In the genomic region with DNA sequence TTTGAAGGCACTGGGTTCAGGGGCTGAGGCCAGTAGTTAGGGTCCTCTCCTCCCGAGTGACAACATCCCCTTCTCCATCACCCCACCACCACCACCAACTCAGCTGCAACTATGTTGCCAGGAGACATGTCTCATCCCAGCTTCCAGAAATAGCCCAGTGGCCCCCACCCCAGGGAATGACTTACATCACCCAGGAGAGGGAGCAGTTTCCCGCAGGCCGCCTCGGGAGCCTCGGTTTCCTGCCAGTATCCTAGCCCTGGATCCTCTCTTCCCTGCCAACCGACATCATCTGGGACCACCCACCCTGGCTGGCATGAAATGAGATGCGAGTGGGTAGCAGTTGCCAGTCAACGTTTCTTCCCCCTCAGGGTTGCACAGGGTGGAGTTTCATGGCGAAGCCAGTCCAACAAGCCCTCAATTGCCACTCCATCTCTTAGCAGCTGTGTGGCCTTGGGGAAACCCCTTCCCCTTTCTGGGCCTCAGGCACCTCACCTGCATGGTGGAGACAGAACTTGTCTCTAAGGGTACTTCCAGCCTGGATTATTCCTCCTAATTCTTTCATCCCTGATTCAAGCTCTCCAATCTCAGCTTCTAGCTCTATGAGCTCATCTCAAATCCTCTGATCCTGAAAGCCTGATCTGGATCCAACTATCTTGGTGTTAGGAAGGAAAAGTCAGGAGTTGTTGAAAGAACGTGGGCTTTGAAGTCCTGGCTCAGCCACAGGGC, we compare ENCODE assay signal across 1 cellular context.
A peak's percentile ranks its signal among the peaks of the same experiment; 100 is the strongest.
TF ChIP-seq lines count a peak whose summit lies in the region.

No MANE protein-coding gene starts in this region.

TF ChIP-seq in HepG2, 621 proteins besides CTCF, POLR2A, EP300 and RAD21 (continued from another document and continues in another):
- TF ChIP-seq TARDBP (CRISPR knock-in tag; IDR thresholded peaks at IDR 0.05), result 0 out of 2 replicates have a peak, but pooled peaks have one; percentile 45
- TF ChIP-seq STAG1 (CRISPR knock-in tag; IDR thresholded peaks at IDR 0.05), result peak; percentile 74
- no peak for TF ChIP-seq EZH2 (conservative IDR thresholded peaks at IDR 0.05; ENCODE audit: low read depth, low read length)
- TF ChIP-seq ATF1 (CRISPR knock-in tag; IDR thresholded peaks at IDR 0.05), result no peak
- no peak for TF ChIP-seq HES4 (CRISPR knock-in tag; IDR thresholded peaks at IDR 0.05; ENCODE audit: borderline replicate concordance)
- no peak for TF ChIP-seq NFRKB (IDR thresholded peaks at IDR 0.05)
- no peak for TF ChIP-seq ZFP41 (CRISPR knock-in tag; IDR thresholded peaks at IDR 0.05; ENCODE audit: borderline replicate concordance)
- peak; percentile 9; the same call in 1 of the 2 replicates for TF ChIP-seq SALL2 (CRISPR knock-in tag; IDR thresholded peaks at IDR 0.05)
- TF ChIP-seq, protein P1, sequence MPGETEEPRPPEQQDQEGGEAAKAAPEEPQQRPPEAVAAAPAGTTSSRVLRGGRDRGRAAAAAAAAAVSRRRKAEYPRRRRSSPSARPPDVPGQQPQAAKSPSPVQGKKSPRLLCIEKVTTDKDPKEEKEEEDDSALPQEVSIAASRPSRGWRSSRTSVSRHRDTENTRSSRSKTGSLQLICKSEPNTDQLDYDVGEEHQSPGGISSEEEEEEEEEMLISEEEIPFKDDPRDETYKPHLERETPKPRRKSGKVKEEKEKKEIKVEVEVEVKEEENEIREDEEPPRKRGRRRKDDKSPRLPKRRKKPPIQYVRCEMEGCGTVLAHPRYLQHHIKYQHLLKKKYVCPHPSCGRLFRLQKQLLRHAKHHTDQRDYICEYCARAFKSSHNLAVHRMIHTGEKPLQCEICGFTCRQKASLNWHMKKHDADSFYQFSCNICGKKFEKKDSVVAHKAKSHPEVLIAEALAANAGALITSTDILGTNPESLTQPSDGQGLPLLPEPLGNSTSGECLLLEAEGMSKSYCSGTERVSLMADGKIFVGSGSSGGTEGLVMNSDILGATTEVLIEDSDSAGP (CRISPR knock-in tag; IDR thresholded peaks at IDR 0.05; ENCODE audit: borderline replicate concordance), result peak; percentile 56; the same call in 1 of the 2 replicates
- no peak for TF ChIP-seq ATAD3A (CRISPR knock-in tag; IDR thresholded peaks at IDR 0.05)
- no peak for TF ChIP-seq MAFG (CRISPR knock-in tag; IDR thresholded peaks at IDR 0.05)
- 0 out of 2 replicates have a peak, but pooled peaks have one; percentile 29 for TF ChIP-seq POLR2AphosphoS2 (IDR thresholded peaks at IDR 0.05; ENCODE audit: low read depth, low read length)
- no peak for TF ChIP-seq NFYC (CRISPR knock-in tag; IDR thresholded peaks at IDR 0.05)
- TF ChIP-seq ZNF816 (CRISPR knock-in tag; IDR thresholded peaks at IDR 0.05; ENCODE audit: borderline replicate concordance), result no peak
- TF ChIP-seq RNF2 (conservative IDR thresholded peaks at IDR 0.05; ENCODE audit: low read depth), result no peak
- no peak for TF ChIP-seq ZNF329 (CRISPR knock-in tag; IDR thresholded peaks at IDR 0.05; ENCODE audit: low read depth)
- TF ChIP-seq CCDC6 (CRISPR knock-in tag; IDR thresholded peaks at IDR 0.05), result no peak
- TF ChIP-seq MEF2D (CRISPR knock-in tag; IDR thresholded peaks at IDR 0.05), result peak; percentile 63; the same call in 1 of the 2 replicates
- no peak for TF ChIP-seq ZNF253 (CRISPR knock-in tag; IDR thresholded peaks at IDR 0.05; ENCODE audit: borderline replicate concordance)
- TF ChIP-seq ZFY (CRISPR knock-in tag; IDR thresholded peaks at IDR 0.05), result no peak
- no peak for TF ChIP-seq ZNF674 (CRISPR knock-in tag; IDR thresholded peaks at IDR 0.05; ENCODE audit: low read depth)
- no peak for TF ChIP-seq ZNF747 (CRISPR knock-in tag; IDR thresholded peaks at IDR 0.05; ENCODE audit: borderline replicate concordance)
- TF ChIP-seq ZNF773 (CRISPR knock-in tag; IDR thresholded peaks at IDR 0.05; ENCODE audit: borderline replicate concordance), result no peak
- no peak for TF ChIP-seq GABPA (IDR thresholded peaks at IDR 0.05; ENCODE audit: low read depth, low read length)
- TF ChIP-seq GABPA (CRISPR knock-in tag; IDR thresholded peaks at IDR 0.05; ENCODE audit: low read depth), result no peak
- TF ChIP-seq, protein P2, sequence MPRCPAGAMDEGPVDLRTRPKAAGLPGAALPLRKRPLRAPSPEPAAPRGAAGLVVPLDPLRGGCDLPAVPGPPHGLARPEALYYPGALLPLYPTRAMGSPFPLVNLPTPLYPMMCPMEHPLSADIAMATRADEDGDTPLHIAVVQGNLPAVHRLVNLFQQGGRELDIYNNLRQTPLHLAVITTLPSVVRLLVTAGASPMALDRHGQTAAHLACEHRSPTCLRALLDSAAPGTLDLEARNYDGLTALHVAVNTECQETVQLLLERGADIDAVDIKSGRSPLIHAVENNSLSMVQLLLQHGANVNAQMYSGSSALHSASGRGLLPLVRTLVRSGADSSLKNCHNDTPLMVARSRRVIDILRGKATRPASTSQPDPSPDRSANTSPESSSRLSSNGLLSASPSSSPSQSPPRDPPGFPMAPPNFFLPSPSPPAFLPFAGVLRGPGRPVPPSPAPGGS (CRISPR knock-in tag; IDR thresholded peaks at IDR 0.05), result no peak
- no peak for TF ChIP-seq ZSCAN29 (CRISPR knock-in tag; conservative IDR thresholded peaks at IDR 0.05)
- TF ChIP-seq FOXK2 (IDR thresholded peaks at IDR 0.05), result no peak
- TF ChIP-seq, protein P3, sequence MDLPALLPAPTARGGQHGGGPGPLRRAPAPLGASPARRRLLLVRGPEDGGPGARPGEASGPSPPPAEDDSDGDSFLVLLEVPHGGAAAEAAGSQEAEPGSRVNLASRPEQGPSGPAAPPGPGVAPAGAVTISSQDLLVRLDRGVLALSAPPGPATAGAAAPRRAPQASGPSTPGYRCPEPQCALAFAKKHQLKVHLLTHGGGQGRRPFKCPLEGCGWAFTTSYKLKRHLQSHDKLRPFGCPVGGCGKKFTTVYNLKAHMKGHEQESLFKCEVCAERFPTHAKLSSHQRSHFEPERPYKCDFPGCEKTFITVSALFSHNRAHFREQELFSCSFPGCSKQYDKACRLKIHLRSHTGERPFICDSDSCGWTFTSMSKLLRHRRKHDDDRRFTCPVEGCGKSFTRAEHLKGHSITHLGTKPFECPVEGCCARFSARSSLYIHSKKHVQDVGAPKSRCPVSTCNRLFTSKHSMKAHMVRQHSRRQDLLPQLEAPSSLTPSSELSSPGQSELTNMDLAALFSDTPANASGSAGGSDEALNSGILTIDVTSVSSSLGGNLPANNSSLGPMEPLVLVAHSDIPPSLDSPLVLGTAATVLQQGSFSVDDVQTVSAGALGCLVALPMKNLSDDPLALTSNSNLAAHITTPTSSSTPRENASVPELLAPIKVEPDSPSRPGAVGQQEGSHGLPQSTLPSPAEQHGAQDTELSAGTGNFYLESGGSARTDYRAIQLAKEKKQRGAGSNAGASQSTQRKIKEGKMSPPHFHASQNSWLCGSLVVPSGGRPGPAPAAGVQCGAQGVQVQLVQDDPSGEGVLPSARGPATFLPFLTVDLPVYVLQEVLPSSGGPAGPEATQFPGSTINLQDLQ (CRISPR knock-in tag; IDR thresholded peaks at IDR 0.05), result no peak
- no peak for TF ChIP-seq ELF4 (CRISPR knock-in tag; IDR thresholded peaks at IDR 0.05; ENCODE audit: borderline replicate concordance)
- no peak for TF ChIP-seq ZNF34 (CRISPR knock-in tag; IDR thresholded peaks at IDR 0.05; ENCODE audit: borderline replicate concordance)
- TF ChIP-seq, protein P4, sequence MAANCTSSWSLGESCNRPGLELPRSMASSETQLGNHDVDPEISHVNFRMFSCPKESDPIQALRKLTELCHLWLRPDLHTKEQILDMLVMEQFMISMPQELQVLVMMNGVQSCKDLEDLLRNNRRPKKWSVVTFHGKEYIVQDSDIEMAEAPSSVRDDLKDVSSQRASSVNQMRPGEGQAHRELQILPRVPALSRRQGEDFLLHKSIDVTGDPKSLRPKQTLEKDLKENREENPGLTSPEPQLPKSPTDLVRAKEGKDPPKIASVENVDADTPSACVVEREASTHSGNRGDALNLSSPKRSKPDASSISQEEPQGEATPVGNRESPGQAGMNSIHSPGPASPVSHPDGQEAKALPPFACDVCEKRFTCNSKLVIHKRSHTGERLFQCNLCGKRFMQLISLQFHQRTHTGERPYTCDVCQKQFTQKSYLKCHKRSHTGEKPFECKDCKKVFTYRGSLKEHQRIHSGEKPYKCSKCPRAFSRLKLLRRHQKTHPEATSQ (CRISPR knock-in tag; IDR thresholded peaks at IDR 0.05; ENCODE audit: borderline replicate concordance), result 0 out of 2 replicates have a peak, but pooled peaks have one; percentile 44
- TF ChIP-seq GATAD1 (CRISPR knock-in tag; IDR thresholded peaks at IDR 0.05), result no peak; the same call in 1 of the 2 replicates
- TF ChIP-seq MEIS1 (CRISPR knock-in tag; IDR thresholded peaks at IDR 0.05; ENCODE audit: borderline replicate concordance), result 0 out of 2 replicates have a peak, but pooled peaks have one; percentile 64
- TF ChIP-seq ZNF775 (CRISPR knock-in tag; IDR thresholded peaks at IDR 0.05; ENCODE audit: borderline replicate concordance), result no peak
- 0 out of 2 replicates have a peak, but pooled peaks have one; percentile 22 for TF ChIP-seq SP2 (CRISPR knock-in tag; IDR thresholded peaks at IDR 0.05)
- no peak for TF ChIP-seq ZNF562 (CRISPR knock-in tag; IDR thresholded peaks at IDR 0.05; ENCODE audit: borderline replicate concordance)
- no peak for TF ChIP-seq NFYB (CRISPR knock-in tag; IDR thresholded peaks at IDR 0.05)
- TF ChIP-seq NFATC3 (CRISPR knock-in tag; IDR thresholded peaks at IDR 0.05), result no peak
- TF ChIP-seq KLF16 (CRISPR knock-in tag; IDR thresholded peaks at IDR 0.05), result no peak
- no peak for TF ChIP-seq ZNF232 (CRISPR knock-in tag; IDR thresholded peaks at IDR 0.05; ENCODE audit: borderline replicate concordance)
- TF ChIP-seq, protein P5, sequence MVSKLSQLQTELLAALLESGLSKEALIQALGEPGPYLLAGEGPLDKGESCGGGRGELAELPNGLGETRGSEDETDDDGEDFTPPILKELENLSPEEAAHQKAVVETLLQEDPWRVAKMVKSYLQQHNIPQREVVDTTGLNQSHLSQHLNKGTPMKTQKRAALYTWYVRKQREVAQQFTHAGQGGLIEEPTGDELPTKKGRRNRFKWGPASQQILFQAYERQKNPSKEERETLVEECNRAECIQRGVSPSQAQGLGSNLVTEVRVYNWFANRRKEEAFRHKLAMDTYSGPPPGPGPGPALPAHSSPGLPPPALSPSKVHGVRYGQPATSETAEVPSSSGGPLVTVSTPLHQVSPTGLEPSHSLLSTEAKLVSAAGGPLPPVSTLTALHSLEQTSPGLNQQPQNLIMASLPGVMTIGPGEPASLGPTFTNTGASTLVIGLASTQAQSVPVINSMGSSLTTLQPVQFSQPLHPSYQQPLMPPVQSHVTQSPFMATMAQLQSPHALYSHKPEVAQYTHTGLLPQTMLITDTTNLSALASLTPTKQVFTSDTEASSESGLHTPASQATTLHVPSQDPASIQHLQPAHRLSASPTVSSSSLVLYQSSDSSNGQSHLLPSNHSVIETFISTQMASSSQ (IDR thresholded peaks at IDR 0.05; ENCODE audit: low read depth), result no peak
- TF ChIP-seq, protein P5 (CRISPR knock-in tag; IDR thresholded peaks at IDR 0.05; ENCODE audit: borderline replicate concordance), result peak; percentile 11; the same call in 1 of the 2 replicates
- TF ChIP-seq RBM22 (optimal IDR thresholded peaks at IDR 0.05; ENCODE audit: low read length), result peak; percentile 31
- TF ChIP-seq SMAD3 (CRISPR knock-in tag; IDR thresholded peaks at IDR 0.05), result no peak
- no peak for TF ChIP-seq MLLT10 (CRISPR knock-in tag; IDR thresholded peaks at IDR 0.05)
- TF ChIP-seq FOXA1 (IDR thresholded peaks at IDR 0.05), result no peak
- no peak for TF ChIP-seq FOXA1 (CRISPR knock-in tag; IDR thresholded peaks at IDR 0.05)
- peak; percentile 66 for TF ChIP-seq POLR2G (IDR thresholded peaks at IDR 0.05; ENCODE audit: low read depth, low read length)
- TF ChIP-seq ETV5 (CRISPR knock-in tag; IDR thresholded peaks at IDR 0.05; ENCODE audit: borderline replicate concordance), result peak; percentile 10; the same call in 1 of the 2 replicates
- TF ChIP-seq, protein P6, sequence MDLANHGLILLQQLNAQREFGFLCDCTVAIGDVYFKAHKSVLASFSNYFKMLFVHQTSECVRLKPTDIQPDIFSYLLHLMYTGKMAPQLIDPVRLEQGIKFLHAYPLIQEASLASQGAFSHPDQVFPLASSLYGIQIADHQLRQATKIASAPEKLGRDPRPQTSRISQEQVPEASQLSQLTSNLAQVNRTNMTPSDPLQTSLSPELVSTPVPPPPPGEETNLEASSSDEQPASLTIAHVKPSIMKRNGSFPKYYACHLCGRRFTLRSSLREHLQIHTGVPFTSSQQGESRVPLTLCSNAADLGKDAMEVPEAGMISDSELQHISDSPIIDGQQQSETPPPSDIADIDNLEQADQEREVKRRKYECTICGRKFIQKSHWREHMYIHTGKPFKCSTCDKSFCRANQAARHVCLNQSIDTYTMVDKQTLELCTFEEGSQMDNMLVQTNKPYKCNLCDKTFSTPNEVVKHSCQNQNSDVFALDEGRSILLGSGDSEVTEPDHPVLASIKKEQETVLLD (CRISPR knock-in tag; IDR thresholded peaks at IDR 0.05; ENCODE audit: low read depth), result no peak
- TF ChIP-seq PHF5A (CRISPR knock-in tag; IDR thresholded peaks at IDR 0.05; ENCODE audit: low read depth, unreplicated experiment), result no peak
- no peak for TF ChIP-seq KLF6 (CRISPR knock-in tag; IDR thresholded peaks at IDR 0.05)
- no peak for TF ChIP-seq FOSL1 (CRISPR knock-in tag; IDR thresholded peaks at IDR 0.05; ENCODE audit: borderline replicate concordance)
- no peak for TF ChIP-seq NR2F2 (IDR thresholded peaks at IDR 0.05; ENCODE audit: borderline replicate concordance, low read depth)
- TF ChIP-seq TCF7 (IDR thresholded peaks at IDR 0.05; ENCODE audit: low read depth), result no peak
- TF ChIP-seq, protein P7, sequence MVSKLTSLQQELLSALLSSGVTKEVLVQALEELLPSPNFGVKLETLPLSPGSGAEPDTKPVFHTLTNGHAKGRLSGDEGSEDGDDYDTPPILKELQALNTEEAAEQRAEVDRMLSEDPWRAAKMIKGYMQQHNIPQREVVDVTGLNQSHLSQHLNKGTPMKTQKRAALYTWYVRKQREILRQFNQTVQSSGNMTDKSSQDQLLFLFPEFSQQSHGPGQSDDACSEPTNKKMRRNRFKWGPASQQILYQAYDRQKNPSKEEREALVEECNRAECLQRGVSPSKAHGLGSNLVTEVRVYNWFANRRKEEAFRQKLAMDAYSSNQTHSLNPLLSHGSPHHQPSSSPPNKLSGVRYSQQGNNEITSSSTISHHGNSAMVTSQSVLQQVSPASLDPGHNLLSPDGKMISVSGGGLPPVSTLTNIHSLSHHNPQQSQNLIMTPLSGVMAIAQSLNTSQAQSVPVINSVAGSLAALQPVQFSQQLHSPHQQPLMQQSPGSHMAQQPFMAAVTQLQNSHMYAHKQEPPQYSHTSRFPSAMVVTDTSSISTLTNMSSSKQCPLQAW (CRISPR knock-in tag; IDR thresholded peaks at IDR 0.05), result peak; percentile 67; the same call in 1 of the 2 replicates
- no peak for TF ChIP-seq ZMYM2 (CRISPR knock-in tag; IDR thresholded peaks at IDR 0.05)
- no peak for TF ChIP-seq ZNF7 (CRISPR knock-in tag; IDR thresholded peaks at IDR 0.05)
- TF ChIP-seq KMT2B (CRISPR knock-in tag; IDR thresholded peaks at IDR 0.05), result no peak
